Comparison of ENCODE assay signal across 1 cellular context in genomic region chr5:140348104-140348503, GRCh38.
TF ChIP-seq lines count a peak whose summit lies in the region.

No MANE protein-coding gene starts in this region.

TF ChIP-seq in GM23338, 12 proteins besides CTCF, POLR2A, EP300 and RAD21 (continued from another document):
- TF ChIP-seq, protein P1, sequence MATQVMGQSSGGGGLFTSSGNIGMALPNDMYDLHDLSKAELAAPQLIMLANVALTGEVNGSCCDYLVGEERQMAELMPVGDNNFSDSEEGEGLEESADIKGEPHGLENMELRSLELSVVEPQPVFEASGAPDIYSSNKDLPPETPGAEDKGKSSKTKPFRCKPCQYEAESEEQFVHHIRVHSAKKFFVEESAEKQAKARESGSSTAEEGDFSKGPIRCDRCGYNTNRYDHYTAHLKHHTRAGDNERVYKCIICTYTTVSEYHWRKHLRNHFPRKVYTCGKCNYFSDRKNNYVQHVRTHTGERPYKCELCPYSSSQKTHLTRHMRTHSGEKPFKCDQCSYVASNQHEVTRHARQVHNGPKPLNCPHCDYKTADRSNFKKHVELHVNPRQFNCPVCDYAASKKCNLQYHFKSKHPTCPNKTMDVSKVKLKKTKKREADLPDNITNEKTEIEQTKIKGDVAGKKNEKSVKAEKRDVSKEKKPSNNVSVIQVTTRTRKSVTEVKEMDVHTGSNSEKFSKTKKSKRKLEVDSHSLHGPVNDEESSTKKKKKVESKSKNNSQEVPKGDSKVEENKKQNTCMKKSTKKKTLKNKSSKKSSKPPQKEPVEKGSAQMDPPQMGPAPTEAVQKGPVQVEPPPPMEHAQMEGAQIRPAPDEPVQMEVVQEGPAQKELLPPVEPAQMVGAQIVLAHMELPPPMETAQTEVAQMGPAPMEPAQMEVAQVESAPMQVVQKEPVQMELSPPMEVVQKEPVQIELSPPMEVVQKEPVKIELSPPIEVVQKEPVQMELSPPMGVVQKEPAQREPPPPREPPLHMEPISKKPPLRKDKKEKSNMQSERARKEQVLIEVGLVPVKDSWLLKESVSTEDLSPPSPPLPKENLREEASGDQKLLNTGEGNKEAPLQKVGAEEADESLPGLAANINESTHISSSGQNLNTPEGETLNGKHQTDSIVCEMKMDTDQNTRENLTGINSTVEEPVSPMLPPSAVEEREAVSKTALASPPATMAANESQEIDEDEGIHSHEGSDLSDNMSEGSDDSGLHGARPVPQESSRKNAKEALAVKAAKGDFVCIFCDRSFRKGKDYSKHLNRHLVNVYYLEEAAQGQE (IDR thresholded peaks at IDR 0.05; ENCODE audit: unreplicated experiment) = no peak
- TF ChIP-seq JUNB (IDR thresholded peaks at IDR 0.05; ENCODE audit: unreplicated experiment) = no peak
TF ChIP-seq in GM23338: peak in this region for 0.
